25 cellular contexts compared by ENCODE assay signal in genomic region chr21:15283789-15284188, GRCh38.
DNase-seq lines count a peak whose midpoint lies in the region; ATAC-seq, FAIRE-seq and TF ChIP-seq lines count a peak whose summit lies in the region.
"Had no signal": no experiment of that assay in that cellular context is flagged by ENCODE, and none has a peak within 500 bp of the region (broad histone marks: within the 10 kb centered on the region; RNA-seq: fewer than 3 reads in every experiment).

No MANE protein-coding gene starts in this region.

- peaks cover 17% of the 10 kb centered on the region for H3K4me1 ChIP-seq in psoas muscle
- H3K4me1 ChIP-seq: SJSA1 had no signal

- peaks cover 0 to 2% (median 2%) of the 10 kb centered on the region in 3 donors for H3K27me3 Mint-ChIP-seq in immature natural killer cell (ENCODE audit: low read depth in 3 of 3)
- peaks cover 2% of the 10 kb centered on the region for H3K27me3 Mint-ChIP-seq in activated naive CD4-positive, alpha-beta T cell treated with anti-CD3 and anti-CD28 coated beads for 36 hours (ENCODE audit: low read depth)
- H3K27me3 Mint-ChIP-seq: CD4-positive, CD25-positive, alpha-beta regulatory T cell had no signal

- intact Hi-C loops in psoas muscle (cut with DNase I) = loop anchor here in 1 of 2 donors (10.0 kb wide), 1 partner anchor 139 kb away; no protein-coding TSS in a partner anchor
- intact Hi-C loops in activated naive CD4-positive, alpha-beta T cell treated with anti-CD3 and anti-CD28 coated beads for 36 hours (cut with micrococcal nuclease) = no loop called here

- no peak overlapping the region for H3K27ac Mint-ChIP-seq in immature natural killer cell
- no peak overlapping the region for H3K27ac Mint-ChIP-seq in activated naive CD4-positive, alpha-beta T cell treated with anti-CD3 and anti-CD28 coated beads for 36 hours
- H3K27ac Mint-ChIP-seq: CD4-positive, CD25-positive, alpha-beta regulatory T cell had no signal

- TF ChIP-seq POLR2A in H54 (IDR thresholded peaks at IDR 0.05; ENCODE audit: low read depth, low read length) = no peak

- CTCF ChIA-PET in activated naive CD4-positive, alpha-beta T cell treated with anti-CD3 and anti-CD28 coated beads for 36 hours (lab: Charles Lee) = no interaction called here

- H3K4me3 ChIP-seq in psoas muscle = no peak overlapping the region
- H3K4me3 ChIP-seq: K562, PC-9, SJSA1 had no signal

- peak; percentile 30 for FAIRE-seq in H54 (lab: Jason Lieb, UNC)
- FAIRE-seq: GM12892, K562 had no signal

- TF ChIP-seq CTCF in VCaP (conservative IDR thresholded peaks at IDR 0.05) = no peak
- TF ChIP-seq CTCF in psoas muscle (IDR thresholded peaks at IDR 0.05) = no peak

- no peaks in the 10 kb centered on the region for H3K9me3 Mint-ChIP-seq in immature natural killer cell
- no peaks in the 10 kb centered on the region for H3K9me3 Mint-ChIP-seq in activated naive CD4-positive, alpha-beta T cell treated with anti-CD3 and anti-CD28 coated beads for 36 hours

- no peak overlapping the region for H3K4me3 Mint-ChIP-seq in immature natural killer cell
- no peak overlapping the region for H3K4me3 Mint-ChIP-seq in activated naive CD4-positive, alpha-beta T cell treated with anti-CD3 and anti-CD28 coated beads for 36 hours
- H3K4me3 Mint-ChIP-seq: CD4-positive, CD25-positive, alpha-beta regulatory T cell had no signal

- DNase-seq in DMS53 (lab: John Stamatoyannopoulos, UW) (peak; percentile 4), DMS53 treated with DMSO at 0.1 percent for 48 hours (lab: John Stamatoyannopoulos, UW; ENCODE audit: unreplicated experiment) (no peak), H54 (ENCODE audit: insufficient read length, low spot score) (no peak), psoas muscle (no peak), immature natural killer cell (no peak)
- no peak for DNase-seq in activated naive CD4-positive, alpha-beta T cell treated with anti-CD3 and anti-CD28 coated beads for 36 hours
- DNase-seq: CD4-positive, CD25-positive, alpha-beta regulatory T cell; COR-L47; DND-41; H7; Kasumi-1; MV-4-11; NCI-H2029; NCI-H446; NCI-H524 treated with DMSO at 0.1 percent for 48 hours; NK-92 treated with Interleukin-12 subunit alpha and Interleukin-12 subunit beta, amount 100 ng/mL, for 24 hours; PC-9; Right ventricle myocardium superior; RPMI8226; T-helper 1 cell had no signal

- no peaks in the 10 kb centered on the region for H3K36me3 Mint-ChIP-seq in immature natural killer cell
- no peaks in the 10 kb centered on the region for H3K36me3 Mint-ChIP-seq in activated naive CD4-positive, alpha-beta T cell treated with anti-CD3 and anti-CD28 coated beads for 36 hours (ENCODE audit: low read depth)
- H3K36me3 Mint-ChIP-seq: CD4-positive, CD25-positive, alpha-beta regulatory T cell had no signal

- no peaks in the 10 kb centered on the region for H3K27me3 ChIP-seq in psoas muscle (ENCODE audit: insufficient read depth in 3 of 3, low read length in 2 of 3)
- H3K27me3 ChIP-seq: SJSA1 had no signal

- 37 to 50% (median 48%) methylated on average over 2 of the region's 2 CpGs for WGBS in psoas muscle, 3 donors

- H3K4me1 Mint-ChIP-seq in immature natural killer cell = no peaks in the 10 kb centered on the region
- H3K4me1 Mint-ChIP-seq in activated naive CD4-positive, alpha-beta T cell treated with anti-CD3 and anti-CD28 coated beads for 36 hours (ENCODE audit: low read depth) = no peaks in the 10 kb centered on the region
- H3K4me1 Mint-ChIP-seq: CD4-positive, CD25-positive, alpha-beta regulatory T cell had no signal

- no peaks in the 10 kb centered on the region for H3K36me3 ChIP-seq in psoas muscle (ENCODE audit: insufficient read depth in 1 of 2, low read depth in 1 of 2)
- H3K36me3 ChIP-seq: SJSA1 had no signal

- H3K27ac ChIP-seq in VCaP (peak overlapping the region; percentile 11; the same call in 1 of the 2 replicates), psoas muscle (no peak overlapping the region)
- H3K27ac ChIP-seq: PC-9, SJSA1 had no signal

- H3K9me3 ChIP-seq in psoas muscle = peaks cover 11% of the 10 kb centered on the region
- H3K9me3 ChIP-seq: SJSA1 had no signal

- ATAC-seq in psoas muscle = peak; percentile 48 to 73 (median 68)
- ATAC-seq in HG03108 (IDR thresholded peaks at IDR 0.05; ENCODE audit: unreplicated experiment) = no peak
- ATAC-seq: K562 had no signal
